Comparison of ENCODE assay signal across 1 cellular context in the genomic region with DNA sequence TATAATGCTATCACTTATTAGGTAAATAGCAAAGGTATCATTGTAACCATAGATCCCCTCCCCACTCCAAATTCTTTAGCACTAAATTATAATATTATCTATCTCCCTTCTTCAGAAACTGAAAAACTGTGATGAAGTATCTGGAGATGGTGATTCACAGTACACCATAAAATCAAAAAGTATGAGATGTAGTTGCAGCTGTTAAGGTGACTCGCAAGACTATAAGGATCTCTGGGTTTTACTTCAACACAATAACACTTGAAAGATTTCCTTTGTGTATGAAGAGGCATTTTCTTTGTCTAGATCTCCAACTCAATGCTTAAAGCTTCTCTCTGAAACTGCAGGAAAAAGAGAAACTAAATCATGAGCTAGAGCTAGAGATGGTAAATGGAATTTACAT.
TF ChIP-seq lines count a peak whose summit lies in the region.

No MANE protein-coding gene starts in this region.

TF ChIP-seq in IMR-90, 13 proteins besides CTCF, POLR2A, EP300 and RAD21:
- no peak for TF ChIP-seq SMC3 (IDR thresholded peaks at IDR 0.05; ENCODE audit: low read depth, low read length)
- no peak for TF ChIP-seq CHD1 (IDR thresholded peaks at IDR 0.05; ENCODE audit: low read depth, low read length)
- no peak for TF ChIP-seq MAFK (IDR thresholded peaks at IDR 0.05; ENCODE audit: low read depth, low read length)
- TF ChIP-seq, protein P1, sequence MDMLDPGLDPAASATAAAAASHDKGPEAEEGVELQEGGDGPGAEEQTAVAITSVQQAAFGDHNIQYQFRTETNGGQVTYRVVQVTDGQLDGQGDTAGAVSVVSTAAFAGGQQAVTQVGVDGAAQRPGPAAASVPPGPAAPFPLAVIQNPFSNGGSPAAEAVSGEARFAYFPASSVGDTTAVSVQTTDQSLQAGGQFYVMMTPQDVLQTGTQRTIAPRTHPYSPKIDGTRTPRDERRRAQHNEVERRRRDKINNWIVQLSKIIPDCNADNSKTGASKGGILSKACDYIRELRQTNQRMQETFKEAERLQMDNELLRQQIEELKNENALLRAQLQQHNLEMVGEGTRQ (IDR thresholded peaks at IDR 0.05; ENCODE audit: low read depth, low read length) = no peak
- TF ChIP-seq FOS (IDR thresholded peaks at IDR 0.05; ENCODE audit: low read depth, low read length) = no peak
- TF ChIP-seq RCOR1 (IDR thresholded peaks at IDR 0.05; ENCODE audit: insufficient replicate concordance, low read length) = no peak
- no peak for TF ChIP-seq MAZ (IDR thresholded peaks at IDR 0.05; ENCODE audit: borderline replicate concordance, low read depth, low read length)
- TF ChIP-seq RFX5 (IDR thresholded peaks at IDR 0.05; ENCODE audit: low read depth, low read length) = no peak
